Comparison of ENCODE assay signal across 31 cellular contexts in the genomic region with DNA sequence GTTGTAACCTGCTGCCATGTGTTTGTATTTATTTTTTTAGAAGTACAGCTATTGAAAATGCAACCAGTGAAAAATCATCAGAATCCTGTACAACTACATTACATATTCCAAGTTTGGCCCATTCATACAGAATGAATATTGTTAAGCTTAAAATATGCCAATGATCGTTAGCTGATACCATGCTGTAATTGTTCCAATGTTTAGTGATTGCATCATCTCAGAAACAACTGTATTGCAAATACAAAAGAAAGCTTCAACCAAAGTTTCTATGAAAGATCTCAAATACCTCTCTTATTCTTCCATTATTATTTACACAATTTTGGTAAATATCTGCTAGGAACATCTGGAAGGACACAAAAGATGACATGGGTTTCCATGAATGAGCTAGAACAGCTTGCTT.
"Had no signal": no experiment of that assay in that cellular context is flagged by ENCODE, and none has a peak within 500 bp of the region (broad histone marks: within the 10 kb centered on the region; RNA-seq: fewer than 3 reads in every experiment).

No MANE protein-coding gene starts in this region.

- H3K27ac ChIP-seq: ascending aorta, breast epithelium, cardiac muscle cell, colonic mucosa, dorsolateral prefrontal cortex, esophagus muscularis mucosa had no signal

- H3K9me3 ChIP-seq: breast epithelium, colonic mucosa, esophagus muscularis mucosa had no signal

- ATAC-seq: activated CD4-positive, alpha-beta T cell treated with anti-CD3 and anti-CD28 coated beads for 36 hours; activated CD8-positive, alpha-beta memory T cell treated with anti-CD3 and anti-CD28 coated beads, Interleukin-2, amount 10 ng/mL, durations not matched to agents 7 days and 5 days; activated CD8-positive, alpha-beta T cell treated with anti-CD3 and anti-CD28 coated beads, Interleukin-2, amount 10 ng/mL, durations not matched to agents 7 days and 5 days; activated naive CD8-positive, alpha-beta T cell treated with anti-CD3 and anti-CD28 coated beads, Interleukin-2, amount 50 U/mL, for 24 hours; heart left ventricle had no signal

- H3K36me3 ChIP-seq: ascending aorta, breast epithelium, cardiac muscle cell, colonic mucosa, esophagus muscularis mucosa, heart left ventricle had no signal

- H3K4me1 ChIP-seq: ascending aorta, breast epithelium, colonic mucosa, esophagus muscularis mucosa had no signal

- H3K4me3 ChIP-seq: ascending aorta, breast epithelium, cardiac muscle cell, colonic mucosa, dorsolateral prefrontal cortex, esophagus muscularis mucosa, heart left ventricle had no signal

- H3K27me3 ChIP-seq: ascending aorta, breast epithelium, cardiac muscle cell, colonic mucosa, dorsolateral prefrontal cortex, esophagus muscularis mucosa, heart left ventricle had no signal

- H3K4me3 Mint-ChIP-seq: activated CD4-positive, alpha-beta memory T cell treated with anti-CD3 and anti-CD28 coated beads for 36 hours; activated CD4-positive, alpha-beta T cell treated with anti-CD3 and anti-CD28 coated beads for 36 hours; activated CD4-positive, alpha-beta T cell treated with anti-CD3 and anti-CD28 coated beads, Interleukin-2, amount 10 ng/mL, durations not matched to agents 24 days and 14 days; activated CD8-positive, alpha-beta memory T cell treated with anti-CD3 and anti-CD28 coated beads, Interleukin-2, amount 10 ng/mL, durations not matched to agents 7 days and 5 days; activated CD8-positive, alpha-beta T cell treated with anti-CD3 and anti-CD28 coated beads, Interleukin-2, amount 10 ng/mL, durations not matched to agents 7 days and 5 days; activated naive CD4-positive, alpha-beta T cell treated with anti-CD3 and anti-CD28 coated beads for 36 hours; activated naive CD4-positive, alpha-beta T cell treated with anti-CD3 and anti-CD28 coated beads, Interleukin-2, amount 50 U/mL, for 24 hours; activated naive CD8-positive, alpha-beta T cell treated with anti-CD3 and anti-CD28 coated beads for 36 hours; activated naive CD8-positive, alpha-beta T cell treated with anti-CD3 and anti-CD28 coated beads, Interleukin-2, amount 50 U/mL, for 24 hours; activated T-helper 1 cell treated with anti-CD3 and anti-CD28 coated beads, Interleukin-12 subunit alpha, Interleukin-12 subunit beta, Interleukin-2, Interleukin-4 antibody, amounts not matched to agents 30 ng/mL and 10 ng/mL and 1 ng/mL, durations not matched to agents 14 hours and 24 hours and 36 hours; brain; endodermal cell had no signal

- H3K27ac Mint-ChIP-seq: activated CD4-positive, alpha-beta memory T cell treated with anti-CD3 and anti-CD28 coated beads for 36 hours; activated CD4-positive, alpha-beta T cell treated with anti-CD3 and anti-CD28 coated beads for 36 hours; activated CD4-positive, alpha-beta T cell treated with anti-CD3 and anti-CD28 coated beads, Interleukin-2, amount 10 ng/mL, durations not matched to agents 24 days and 14 days; activated CD8-positive, alpha-beta memory T cell treated with anti-CD3 and anti-CD28 coated beads, Interleukin-2, amount 10 ng/mL, durations not matched to agents 7 days and 5 days; activated CD8-positive, alpha-beta T cell treated with anti-CD3 and anti-CD28 coated beads, Interleukin-2, amount 10 ng/mL, durations not matched to agents 7 days and 5 days; activated naive CD4-positive, alpha-beta T cell treated with anti-CD3 and anti-CD28 coated beads for 36 hours; activated naive CD4-positive, alpha-beta T cell treated with anti-CD3 and anti-CD28 coated beads, Interleukin-2, amount 50 U/mL, for 24 hours; activated naive CD8-positive, alpha-beta T cell treated with anti-CD3 and anti-CD28 coated beads for 36 hours; activated naive CD8-positive, alpha-beta T cell treated with anti-CD3 and anti-CD28 coated beads, Interleukin-2, amount 50 U/mL, for 24 hours; activated T-helper 1 cell treated with anti-CD3 and anti-CD28 coated beads, Interleukin-12 subunit alpha, Interleukin-12 subunit beta, Interleukin-2, Interleukin-4 antibody, amounts not matched to agents 30 ng/mL and 10 ng/mL and 1 ng/mL, durations not matched to agents 14 hours and 24 hours and 36 hours; activated T-helper 2 cell treated with anti-CD3 and anti-CD28 coated beads, Interferon-gamma antibody, Interleukin-2, Interleukin-4, amounts not matched to agents 10 μg/mL and 5 μg/mL and 100 μg/mL, durations not matched to agents 14 hours and 24 hours and 36 hours; endodermal cell had no signal

- DNase-seq: activated CD4-positive, alpha-beta memory T cell treated with anti-CD3 and anti-CD28 coated beads for 36 hours; activated CD4-positive, alpha-beta T cell treated with anti-CD3 and anti-CD28 coated beads for 36 hours; activated CD4-positive, alpha-beta T cell treated with anti-CD3 and anti-CD28 coated beads, Interleukin-2, amount 10 ng/mL, durations not matched to agents 24 days and 14 days; activated CD4-positive, CD25-positive, alpha-beta regulatory T cell; activated CD4-positive, CD25-positive, alpha-beta regulatory T cell treated with anti-CD3 and anti-CD28 coated beads, Interleukin-2, amount 50 U/mL, for 72 hours; activated CD8-positive, alpha-beta memory T cell treated with anti-CD3 and anti-CD28 coated beads, Interleukin-2, amount 10 ng/mL, durations not matched to agents 7 days and 5 days; activated CD8-positive, alpha-beta memory T cell treated with anti-CD3 and anti-CD28 coated beads, Interleukin-2, amount 50 U/mL, for 4 hours; activated CD8-positive, alpha-beta T cell treated with anti-CD3 and anti-CD28 coated beads, Interleukin-2, amount 10 ng/mL, durations not matched to agents 7 days and 5 days; activated effector memory CD4-positive, alpha-beta T cell treated with anti-CD3 and anti-CD28 coated beads, Interleukin-2, amount 50 U/mL, for 16 hours; activated naive CD4-positive, alpha-beta T cell treated with anti-CD3 and anti-CD28 coated beads for 36 hours; activated naive CD8-positive, alpha-beta T cell treated with anti-CD3 and anti-CD28 coated beads for 36 hours; activated naive CD8-positive, alpha-beta T cell treated with anti-CD3 and anti-CD28 coated beads, Interleukin-2, amount 50 U/mL, for 24 hours; activated T-cell treated with anti-CD3 and anti-CD28 coated beads, Interleukin-2, amount 50 U/mL, for 1 hour; activated T-cell treated with anti-CD3 and anti-CD28 coated beads, Interleukin-2, amount 50 U/mL, for 48 hours; central memory CD4-positive, alpha-beta T cell; cerebellar nuclear complex; colonic mucosa; dorsolateral prefrontal cortex; effector memory CD4-positive, alpha-beta T cell; endodermal cell; glutamatergic neuron; heart left ventricle; T-helper 2 cell had no signal

- H3K27me3 Mint-ChIP-seq: activated CD4-positive, alpha-beta memory T cell treated with anti-CD3 and anti-CD28 coated beads for 36 hours; activated CD4-positive, alpha-beta T cell treated with anti-CD3 and anti-CD28 coated beads for 36 hours; brain had no signal

- H3K4me1 Mint-ChIP-seq: activated CD4-positive, alpha-beta T cell treated with anti-CD3 and anti-CD28 coated beads for 36 hours; activated CD4-positive, alpha-beta T cell treated with anti-CD3 and anti-CD28 coated beads, Interleukin-2, amount 10 ng/mL, durations not matched to agents 24 days and 14 days; activated CD8-positive, alpha-beta memory T cell treated with anti-CD3 and anti-CD28 coated beads, Interleukin-2, amount 10 ng/mL, durations not matched to agents 7 days and 5 days; activated naive CD4-positive, alpha-beta T cell treated with anti-CD3 and anti-CD28 coated beads, Interleukin-2, amount 50 U/mL, for 24 hours; activated naive CD8-positive, alpha-beta T cell treated with anti-CD3 and anti-CD28 coated beads for 36 hours; activated naive CD8-positive, alpha-beta T cell treated with anti-CD3 and anti-CD28 coated beads, Interleukin-2, amount 50 U/mL, for 24 hours; brain; endodermal cell had no signal

- H3K36me3 Mint-ChIP-seq: activated CD4-positive, alpha-beta memory T cell treated with anti-CD3 and anti-CD28 coated beads for 36 hours; activated CD8-positive, alpha-beta memory T cell treated with anti-CD3 and anti-CD28 coated beads, Interleukin-2, amount 10 ng/mL, durations not matched to agents 7 days and 5 days; activated naive CD4-positive, alpha-beta T cell treated with anti-CD3 and anti-CD28 coated beads, Interleukin-2, amount 50 U/mL, for 24 hours; activated naive CD8-positive, alpha-beta T cell treated with anti-CD3 and anti-CD28 coated beads for 36 hours; brain had no signal

- H3K9me3 Mint-ChIP-seq: activated CD4-positive, alpha-beta memory T cell treated with anti-CD3 and anti-CD28 coated beads for 36 hours; activated CD4-positive, alpha-beta T cell treated with anti-CD3 and anti-CD28 coated beads, Interleukin-2, amount 10 ng/mL, durations not matched to agents 24 days and 14 days; activated naive CD4-positive, alpha-beta T cell treated with anti-CD3 and anti-CD28 coated beads, Interleukin-2, amount 50 U/mL, for 24 hours; activated naive CD8-positive, alpha-beta T cell treated with anti-CD3 and anti-CD28 coated beads, Interleukin-2, amount 50 U/mL, for 24 hours; activated T-helper 1 cell treated with anti-CD3 and anti-CD28 coated beads, Interleukin-12 subunit alpha, Interleukin-12 subunit beta, Interleukin-2, Interleukin-4 antibody, amounts not matched to agents 30 ng/mL and 10 ng/mL and 1 ng/mL, durations not matched to agents 14 hours and 24 hours and 36 hours; activated T-helper 2 cell treated with anti-CD3 and anti-CD28 coated beads, Interferon-gamma antibody, Interleukin-2, Interleukin-4, amounts not matched to agents 10 μg/mL and 5 μg/mL and 100 μg/mL, durations not matched to agents 14 hours and 24 hours and 36 hours had no signal
